ENCODE assay signal across 8 cellular contexts in genomic region chr11:2305140-2305861, GRCh38. TPM values are rescaled to one million over a fixed set of nuclear protein-coding genes. Genes with fewer than 3 reads are reported as not detected.
A peak's percentile ranks its signal among the peaks of the same experiment; 100 is the strongest.
DNase-seq lines count a peak whose midpoint lies in the region; ATAC-seq and TF ChIP-seq lines count a peak whose summit lies in the region.

No MANE protein-coding gene starts in this region.

- peaks cover 6 to 39% (median 24%) of the 10 kb centered on the region in 4 donors for H3K4me1 ChIP-seq in liver (ENCODE audit: control insufficient read depth in 4 of 4, insufficient read depth in 4 of 4, low read length in 3 of 4)

- no peak for ATAC-seq in GM21360 (IDR thresholded peaks at IDR 0.05; ENCODE audit: unreplicated experiment)

- no peaks in the 10 kb centered on the region for H3K27me3 ChIP-seq in liver (ENCODE audit: control insufficient read depth in 4 of 4, insufficient read depth in 4 of 4, low read length in 3 of 4)

- H3K36me3 ChIP-seq in liver (ENCODE audit: control insufficient read depth in 4 of 4, insufficient read depth in 3 of 4, low read depth in 1 of 4, low read length in 3 of 4) = no peaks in the 10 kb centered on the region

- peak; percentile 96 for TF ChIP-seq RAD21 in liver (IDR thresholded peaks at IDR 0.05)

- H3K9me3 ChIP-seq in liver (ENCODE audit: control insufficient read depth in 4 of 4, low read length in 3 of 4) = no peaks in the 10 kb centered on the region

- H3K27ac ChIP-seq in coronary artery = peak overlapping the region; percentile 3 to 81
- no peak overlapping the region for H3K27ac ChIP-seq in liver (ENCODE audit: low read depth in 1 of 2, low read length in 2 of 2)

- WGBS in liver = 27% methylated on average over 10 of the region's 10 CpGs

- peak; percentile 77 for TF ChIP-seq CTCF in coronary artery (IDR thresholded peaks at IDR 0.05)
- TF ChIP-seq CTCF in liver (IDR thresholded peaks at IDR 0.05; ENCODE audit: low read depth, low read length, missing input control) = peak; percentile 91

- H3K4me3 ChIP-seq in coronary artery = no peak overlapping the region
- H3K4me3 ChIP-seq in liver (ENCODE audit: low read depth in 1 of 3, low read length in 3 of 3) = no peak overlapping the region

- peak; percentile 14 for DNase-seq in NCI-H2029 (lab: John Stamatoyannopoulos, UW)
- no peak for DNase-seq in NCI-H2029 treated with DMSO at 0.1 percent for 48 hours (lab: John Stamatoyannopoulos, UW)
- DNase-seq in NCI-H2171 treated with DMSO at 0.1 percent for 48 hours (lab: John Stamatoyannopoulos, UW) = peak; percentile 0
- DNase-seq in activated CD4-positive, alpha-beta T cell treated with anti-CD3 and anti-CD28 coated beads, Interleukin-2, amount 50 U/mL, for 1 hour = peak; percentile 87
- peak; percentile 89 for DNase-seq in coronary artery (ENCODE audit: low spot score)
- DNase-seq in stimulated activated CD4-positive, alpha-beta T cell treated with anti-CD3 and anti-CD28 coated beads, Interleukin-4, amount 100 ng/mL, for 4 hours = peak; percentile 71 to 85

- H3K9ac ChIP-seq in liver (ENCODE audit: low read depth in 1 of 2, low read length in 2 of 2) = no peak overlapping the region

TF ChIP-seq in liver, 16 proteins besides CTCF, POLR2A, EP300 and RAD21:
- TF ChIP-seq FOXA2 (IDR thresholded peaks at IDR 0.05) = no peak
- no peak for TF ChIP-seq JUND (IDR thresholded peaks at IDR 0.05)

RNA-seq across cellular contexts. Expression of gene TSPAN32, which starts 3.5 kb away (rescaled TPM):
- 10 to 100 TPM in 1 of 2 donors, under 1 TPM in 1; 0.25 to 71.4 TPM for total RNA-seq in liver
- polyA plus RNA-seq in liver = under 1 TPM; 0.32 to 0.57 TPM

RNA-seq across cellular contexts. Expression of gene C11orf21, which starts 3.6 kb away (rescaled TPM):
- 10 to 100 TPM in 1 of 2 donors, under 1 TPM in 1; 0.67 to 16.2 TPM for total RNA-seq in liver
- under 1 TPM; 0.14 to 0.22 TPM for polyA plus RNA-seq in liver

RNA-seq across cellular contexts. Expression of gene ASCL2, which starts 34.9 kb away (rescaled TPM):
- under 1 TPM; 0.17 to 0.47 TPM for total RNA-seq in liver
- polyA plus RNA-seq in liver = under 1 TPM; 0.29 to 0.36 TPM

Comparison
In these comparisons a context has a peak if more than half of its experiments do, and no peak if none do; other contexts are left out.
1. H3K27ac ChIP-seq: peak in coronary artery (2 of 2); none in liver (0 of 2).